Comparison of ENCODE assay signal across 24 cellular contexts in genomic region chr4:13584481-13584880, GRCh38. TPM values are rescaled to one million over a fixed set of nuclear protein-coding genes. Genes with fewer than 3 reads are reported as not detected.
"Had no signal": no experiment of that assay in that cellular context is flagged by ENCODE, and none has a peak within 500 bp of the region (broad histone marks: within the 10 kb centered on the region; RNA-seq: fewer than 3 reads in every experiment).

No MANE protein-coding gene starts in this region.

- H3K79me2 ChIP-seq: parathyroid adenoma had no signal

- H3K4me1 ChIP-seq: breast epithelium, colonic mucosa, gastroesophageal sphincter, parathyroid adenoma, right lobe of liver, stomach, suprapubic skin, tibial nerve had no signal

- H3K27ac ChIP-seq: breast epithelium, colonic mucosa, gastroesophageal sphincter, parathyroid adenoma, right lobe of liver, skin epidermis, stomach, suprapubic skin, tibial nerve, WERI-Rb-1 had no signal

- H3K4me3 ChIP-seq: breast epithelium, colonic mucosa, gastroesophageal sphincter, right lobe of liver, skin epidermis, stomach, suprapubic skin, tibial nerve had no signal

- ATAC-seq: gastroesophageal sphincter; left cardiac atrium; right lobe of liver; stimulated activated memory B cell treated with anti-CD40 and anti-IgM and Interleukin-4, amounts not matched to agents 10 μg/mL and 1 μg/mL and 100 μg/mL, for 72 hours; T-cell had no signal

- H3K9ac ChIP-seq: parathyroid adenoma had no signal

- FAIRE-seq: urothelium cell line had no signal

- H3K27me3 ChIP-seq: breast epithelium, colonic mucosa, gastroesophageal sphincter, right lobe of liver, stomach, suprapubic skin, tibial nerve had no signal

- H2AFZ ChIP-seq: parathyroid adenoma had no signal

- H3K9me3 ChIP-seq: breast epithelium, colonic mucosa, gastroesophageal sphincter, right lobe of liver, stomach, suprapubic skin, tibial nerve had no signal

- H3K36me3 ChIP-seq: breast epithelium had no signal

- DNase-seq: activated CD4-positive, CD25-positive, alpha-beta regulatory T cell treated with anti-CD3 and anti-CD28 coated beads, Interleukin-2, amount 50 U/mL, for 72 hours; activated naive CD4-positive, alpha-beta T cell treated with Interleukin-2 at 50 U/mL for 16 hours; activated naive CD8-positive, alpha-beta T cell treated with anti-CD3 and anti-CD28 coated beads, Interleukin-2, amount 10 ng/mL, durations not matched to agents 7 days and 5 days; activated T-cell treated with anti-CD3 and anti-CD28 coated beads, Interleukin-2, amount 50 U/mL, for 1 hour; amniotic stem cell; colonic mucosa; head of caudate nucleus; islet precursor cell; left cardiac atrium; right lobe of liver; stimulated activated CD4-positive, alpha-beta T cell treated with anti-CD3 and anti-CD28 coated beads, Interleukin-2, amount 100 ng/mL, for 24 hours; stomach; T-cell; WERI-Rb-1 had no signal

RNA-seq across cellular contexts. Expression of gene NKX3-2, which starts 40.2 kb away (rescaled TPM):
- total RNA-seq: activated naive CD8-positive, alpha-beta T cell treated with anti-CD3 and anti-CD28 coated beads, Interleukin-2, amount 10 ng/mL, durations not matched to agents 7 days and 5 days; left cardiac atrium; liver; mononuclear cell; right lobe of liver; T-cell had no signal
- polyA plus RNA-seq: liver had no signal
